ENCODE assay signal across 8 cellular contexts in genomic region chr1:19484338-19484792, GRCh38. TPM values are rescaled to one million over a fixed set of nuclear protein-coding genes. Genes with fewer than 3 reads are reported as not detected.
DNase-seq lines count a peak whose midpoint lies in the region; ATAC-seq and TF ChIP-seq lines count a peak whose summit lies in the region.

No MANE protein-coding gene starts in this region.

- peak overlapping the region in 5 of 6 donors; percentile 33 to 97 (median 91) for H3K27ac Mint-ChIP-seq in naive B cell

- no peaks in the 10 kb centered on the region for H3K9me3 Mint-ChIP-seq in naive B cell

- peaks cover 62 to 82% (median 77%) of the 10 kb centered on the region in 3 donors for H3K4me1 Mint-ChIP-seq in naive B cell

- H3K27me3 ChIP-seq in RWPE2 (ENCODE audit: insufficient read depth, poor library complexity, severe bottlenecking), result no peaks in the 10 kb centered on the region

- DNase-seq in D341Med (ENCODE audit: low spot score), result peak; percentile 48
- DNase-seq in RWPE2 (ENCODE audit: low spot score), result no peak
- no peak for DNase-seq in naive B cell
- no peak for DNase-seq in midbrain (lab: John Stamatoyannopoulos, UW)
- no peak for DNase-seq in NOMO-1 treated with DMSO at 0.1 percent for 48 hours (lab: John Stamatoyannopoulos, UW; ENCODE audit: unreplicated experiment)
- no peak for DNase-seq in cortex of kidney (lab: John Stamatoyannopoulos, UW)

- TF ChIP-seq CTCF in RWPE2 (IDR thresholded peaks at IDR 0.05; ENCODE audit: poor library complexity, severe bottlenecking), result no peak

- H3K9me3 ChIP-seq in RWPE2 (ENCODE audit: severe bottlenecking), result no peaks in the 10 kb centered on the region

- H3K27ac ChIP-seq in RWPE2 (ENCODE audit: poor library complexity, severe bottlenecking) (peak overlapping the region; percentile 80), cingulate gyrus (ENCODE audit: low read depth, low read length) (peak overlapping the region; percentile 84)

- H3K36me3 ChIP-seq in RWPE2 (ENCODE audit: low read depth), result peaks cover 29% of the 10 kb centered on the region

- peak overlapping the region; percentile 87 to 94 (median 93) for H3K4me3 Mint-ChIP-seq in naive B cell

- H3K4me1 ChIP-seq in RWPE2 (ENCODE audit: insufficient read depth, poor library complexity, severe bottlenecking), result peaks cover 17% of the 10 kb centered on the region

- H3K27me3 Mint-ChIP-seq in naive B cell, result no peaks in the 10 kb centered on the region

- ATAC-seq in RWPE2 (ENCODE audit: low read depth), result no peak
- ATAC-seq in naive B cell (ENCODE audit: low read depth in 2 of 2), result no peak
- ATAC-seq in GM21381 (IDR thresholded peaks at IDR 0.05; ENCODE audit: unreplicated experiment), result no peak

- H3K4me3 ChIP-seq in RWPE2 (ENCODE audit: severe bottlenecking), result peak overlapping the region; percentile 82

- H3K36me3 Mint-ChIP-seq in naive B cell, result no peaks in the 10 kb centered on the region

RNA-seq across cellular contexts. Expression of gene CAPZB, which starts 1.0 kb away (rescaled TPM):
- polyA plus RNA-seq in naive B cell (ENCODE audit: low read depth in 6 of 6), result 100 to 1,000 TPM; 328 to 445 (median 382) TPM
